9 cellular contexts compared by ENCODE assay signal in genomic region chr18:34709104-34709503, GRCh38. TPM values are rescaled to one million over a fixed set of nuclear protein-coding genes. Genes with fewer than 3 reads are reported as not detected.
DNase-seq lines count a peak whose midpoint lies in the region; ATAC-seq and TF ChIP-seq lines count a peak whose summit lies in the region.
"Had no signal": no experiment of that assay in that cellular context is flagged by ENCODE, and none has a peak within 500 bp of the region (broad histone marks: within the 10 kb centered on the region; RNA-seq: fewer than 3 reads in every experiment).

No MANE protein-coding gene starts in this region.

- no peak overlapping the region for H3K4me3 ChIP-seq in HUES6 (ENCODE audit: low read depth, low read length)
- H3K4me3 ChIP-seq in astrocyte of the spinal cord (ENCODE audit: low read depth, low read length), result no peak overlapping the region
- H3K4me3 ChIP-seq in suprapubic skin, result no peak overlapping the region

- in situ Hi-C loops in astrocyte of the spinal cord (cut with HindIII; ENCODE audit: low sequenced_read_pairs), result no loop called here

- no peak for TF ChIP-seq POLR2A in suprapubic skin (IDR thresholded peaks at IDR 0.05)

- H3K9me3 ChIP-seq in HUES6 (ENCODE audit: control insufficient read depth, insufficient read depth, low read depth, low read length) (no peaks in the 10 kb centered on the region), suprapubic skin (no peaks in the 10 kb centered on the region)

- no peaks in the 10 kb centered on the region for H3K36me3 ChIP-seq in HUES6 (ENCODE audit: control insufficient read depth, insufficient read depth, low read length)
- no peaks in the 10 kb centered on the region for H3K36me3 ChIP-seq in suprapubic skin

- no peaks in the 10 kb centered on the region for H3K27me3 ChIP-seq in HUES6 (ENCODE audit: control insufficient read depth, insufficient read depth, low read length)
- no peaks in the 10 kb centered on the region for H3K27me3 ChIP-seq in suprapubic skin

- TF ChIP-seq CTCF in astrocyte of the spinal cord (IDR thresholded peaks at IDR 0.05; ENCODE audit: low read depth, low read length), result no peak
- no peak for TF ChIP-seq CTCF in suprapubic skin (IDR thresholded peaks at IDR 0.05)

- H3K27ac ChIP-seq in HUES6 (ENCODE audit: low read depth, low read length) (no peak overlapping the region), suprapubic skin (peak overlapping the region; percentile 76)

- DNase-seq in astrocyte of the spinal cord (ENCODE audit: low read depth, low spot score) (peak; percentile 48), iris pigment epithelial cell (ENCODE audit: low read depth) (peak; percentile 90), suprapubic skin (ENCODE audit: low spot score in 2 of 2) (peak in 1 of 2 donors; percentile 68), activated gamma-delta T cell (lab: John Stamatoyannopoulos, UW) (no peak), retina (no peak)

- H3K4me1 ChIP-seq in HUES6 (ENCODE audit: control insufficient read depth, insufficient read depth, low read length) (peaks cover 38% of the 10 kb centered on the region), suprapubic skin (peaks cover 33% of the 10 kb centered on the region)

- TF ChIP-seq EP300 in suprapubic skin (IDR thresholded peaks at IDR 0.05), result no peak

- 63% methylated on average over 3 of the region's 3 CpGs for WGBS in suprapubic skin

- H3K9ac ChIP-seq in HUES6 (ENCODE audit: low read length), result peak overlapping the region; percentile 2

- ATAC-seq in HG02840 (IDR thresholded peaks at IDR 0.05; ENCODE audit: low FRiP score, unreplicated experiment) (no peak), GM21360 (IDR thresholded peaks at IDR 0.05; ENCODE audit: unreplicated experiment) (no peak)

RNA-seq across cellular contexts. Expression of gene DTNA, which starts 1.0 kb away (rescaled TPM):
- 10 to 100 TPM in 1 of 4 donors, 1 to 10 TPM in 3; 3.0 to 15.9 (median 5.1) TPM for total RNA-seq in suprapubic skin
- total RNA-seq: activated T-helper 1 cell treated with anti-CD3 and anti-CD28 coated beads, Interleukin-12 subunit alpha, Interleukin-12 subunit beta, Interleukin-2, Interleukin-4 antibody, amounts not matched to agents 30 ng/mL and 10 ng/mL and 1 ng/mL, durations not matched to agents 14 hours and 24 hours and 36 hours had no signal

Comparison
In these comparisons a context has a peak if more than half of its experiments do, and no peak if none do; other contexts are left out.
1. DNase-seq: peak in astrocyte of the spinal cord (single experiment) and iris pigment epithelial cell (single experiment); none in activated gamma-delta T cell (single experiment) and retina (single experiment).